Comparison of ENCODE assay signal across 11 cellular contexts in genomic region chr2:30721668-30722647, GRCh38.
"Had no signal": no experiment of that assay in that cellular context is flagged by ENCODE, and none has a peak within 500 bp of the region (broad histone marks: within the 10 kb centered on the region; RNA-seq: fewer than 3 reads in every experiment).

No MANE protein-coding gene starts in this region.

- H3K36me3 ChIP-seq: adrenal gland, SJCRH30, transverse colon had no signal

- DNase-seq: activated CD4-positive, alpha-beta memory T cell treated with anti-CD3 and anti-CD28 coated beads for 36 hours; activated CD4-positive, alpha-beta T cell treated with anti-CD3 and anti-CD28 coated beads for 1 hour; activated naive CD4-positive, alpha-beta T cell treated with anti-CD3 and anti-CD28 coated beads, Interleukin-2, amount 50 U/mL, for 16 hours; erythroblast; mammary epithelial cell; natural killer cell; SJCRH30; SW 1271; transverse colon had no signal

- H3K4me1 ChIP-seq: adrenal gland, SJCRH30, transverse colon had no signal

- ATAC-seq: activated T-helper 17 cell treated with anti-CD3 and anti-CD28 coated beads, Interleukin-2, amount 50 U/mL, for 72 hours; natural killer cell had no signal

- H3K27ac ChIP-seq: adrenal gland, SJCRH30, transverse colon had no signal

- H3K9me3 ChIP-seq: adrenal gland, transverse colon had no signal

- H3K4me3 ChIP-seq: adrenal gland, SJCRH30, transverse colon had no signal
